ENCODE assay signal across 20 cellular contexts in genomic region chr6:15736023-15736696, GRCh38.
DNase-seq lines count a peak whose midpoint lies in the region; ATAC-seq, FAIRE-seq and TF ChIP-seq lines count a peak whose summit lies in the region.
"Had no signal": no experiment of that assay in that cellular context is flagged by ENCODE, and none has a peak within 500 bp of the region (broad histone marks: within the 10 kb centered on the region; RNA-seq: fewer than 3 reads in every experiment).

No MANE protein-coding gene starts in this region.

- H3K4me3 ChIP-seq in K562 (no peak overlapping the region), psoas muscle (no peak overlapping the region)
- H3K4me3 ChIP-seq: lower lobe of right lung, ovary, SK-N-MC, suprapubic skin had no signal

- H3K79me2 ChIP-seq in K562 (ENCODE audit: control insufficient read depth, insufficient read depth, low read length), result no peaks in the 10 kb centered on the region

- WGBS in K562 (ENCODE audit: insufficient coverage, low coverage, missing lambda C conversion rate), result 5% methylated on average over 3 of the region's 3 CpGs
- WGBS in psoas muscle, 3 donors, result 87 to 90% (median 88%) methylated on average over 3 of the region's 3 CpGs

- POLR2A ChIA-PET in K562 (lab: Yijun Ruan, JAX), result interaction anchor here (0.6 to 1.4 kb wide), 6 partner anchors 10 to 530 kb away, joined by 3 to 5 read pairs (median 3); no protein-coding TSS in a partner anchor

- TF ChIP-seq RAD21 in K562 (CRISPR knock-in tag; conservative IDR thresholded peaks at IDR 0.05 in 1 of 2, IDR thresholded peaks at IDR 0.05 in 1 of 2), result no peak

- no peaks in the 10 kb centered on the region for H3K9me1 ChIP-seq in K562 (ENCODE audit: control insufficient read depth, insufficient read depth, low read length)

- peak overlapping the region; percentile 64 for H2AFZ ChIP-seq in K562 (ENCODE audit: low read depth, low read length)

- H3K27me3 ChIP-seq in K562 (ENCODE audit: control insufficient read depth in 2 of 2, insufficient read depth in 2 of 2, low read length in 2 of 2) (no peaks in the 10 kb centered on the region), psoas muscle (ENCODE audit: insufficient read depth in 3 of 3, low read length in 2 of 3) (no peaks in the 10 kb centered on the region)
- H3K27me3 ChIP-seq: ovary, suprapubic skin had no signal

- peaks cover 2% of the 10 kb centered on the region for H3K27me3 Mint-ChIP-seq in activated naive CD4-positive, alpha-beta T cell treated with anti-CD3 and anti-CD28 coated beads for 36 hours (ENCODE audit: low read depth)
- no peaks in the 10 kb centered on the region for H3K27me3 Mint-ChIP-seq in glutamatergic neuron (ENCODE audit: unreplicated experiment)
- H3K27me3 Mint-ChIP-seq: activated CD4-positive, alpha-beta T cell treated with anti-CD3 and anti-CD28 coated beads, Interleukin-2, amount 10 ng/mL, durations not matched to agents 7 days and 5 days had no signal

- ATAC-seq in K562 (peak; percentile 87), psoas muscle (peak in 1 of 4 donors; percentile 32)
- ATAC-seq: lower lobe of right lung, Panc1 had no signal

- H3K36me3 Mint-ChIP-seq in activated naive CD4-positive, alpha-beta T cell treated with anti-CD3 and anti-CD28 coated beads for 36 hours (ENCODE audit: low read depth), result no peaks in the 10 kb centered on the region
- H3K36me3 Mint-ChIP-seq in glutamatergic neuron (ENCODE audit: unreplicated experiment), result no peaks in the 10 kb centered on the region
- H3K36me3 Mint-ChIP-seq: immature natural killer cell had no signal

- TF ChIP-seq POLR2A in K562 (conservative IDR thresholded peaks at IDR 0.05), result no peak

- TF ChIP-seq CTCF in K562 (IDR thresholded peaks at IDR 0.05 in 2 of 3, conservative IDR thresholded peaks at IDR 0.05 in 1 of 3; ENCODE audit: insufficient read depth in 2 of 3, low read depth in 1 of 3, low read length in 3 of 3), result no peak
- TF ChIP-seq CTCF in psoas muscle (IDR thresholded peaks at IDR 0.05), result no peak
- TF ChIP-seq CTCF in glutamatergic neuron (IDR thresholded peaks at IDR 0.05; ENCODE audit: partially characterized antibody, unreplicated experiment), result no peak

- intact Hi-C loops in activated naive CD4-positive, alpha-beta T cell treated with anti-CD3 and anti-CD28 coated beads for 36 hours (cut with micrococcal nuclease), result no loop called here
- intact Hi-C loops in K562 (cut with micrococcal nuclease), result no loop called here
- intact Hi-C loops in psoas muscle (cut with DNase I), result no loop called here

- H3K9me3 ChIP-seq in K562 (replicated peaks; ENCODE audit: control insufficient read depth, insufficient read depth, low read depth, low read length) (no peaks in the 10 kb centered on the region), psoas muscle (no peaks in the 10 kb centered on the region)
- H3K9me3 ChIP-seq: lower lobe of right lung, ovary, suprapubic skin had no signal

- H3K4me1 ChIP-seq in K562 (replicated peaks in 1 of 2; ENCODE audit: control insufficient read depth in 2 of 2, insufficient read depth in 2 of 2, low read length in 2 of 2) (peaks cover 9 to 51% of the 10 kb centered on the region in 2 experiments; a peak in 4 of 5 replicates), psoas muscle (peaks cover 16% of the 10 kb centered on the region)
- H3K4me1 ChIP-seq: lower lobe of right lung, suprapubic skin had no signal

- TF ChIP-seq EP300 in K562 (IDR thresholded peaks at IDR 0.05; ENCODE audit: low read length), result no peak

- H3K9me3 Mint-ChIP-seq in activated naive CD4-positive, alpha-beta T cell treated with anti-CD3 and anti-CD28 coated beads for 36 hours, result no peaks in the 10 kb centered on the region
- peaks cover 1% of the 10 kb centered on the region for H3K9me3 Mint-ChIP-seq in glutamatergic neuron (ENCODE audit: unreplicated experiment)
- H3K9me3 Mint-ChIP-seq: immature natural killer cell had no signal

- H4K20me1 ChIP-seq in K562 (replicated peaks; ENCODE audit: control insufficient read depth, insufficient read depth, low read length), result no peaks in the 10 kb centered on the region

- peak overlapping the region; percentile 15 to 29; a peak in 2 of 4 replicates for H3K9ac ChIP-seq in K562 (ENCODE audit: insufficient read depth in 1 of 2, low read depth in 2 of 2, low read length in 2 of 2)

- peak; percentile 81 for FAIRE-seq in K562 (lab: Jason Lieb, UNC)

- H3K36me3 ChIP-seq in K562 (ENCODE audit: control insufficient read depth, insufficient read depth, low read length) (no peaks in the 10 kb centered on the region), psoas muscle (ENCODE audit: insufficient read depth in 1 of 2, low read depth in 1 of 2) (no peaks in the 10 kb centered on the region)
- H3K36me3 ChIP-seq: lower lobe of right lung, ovary, suprapubic skin had no signal

- H3K4me3 Mint-ChIP-seq in activated naive CD4-positive, alpha-beta T cell treated with anti-CD3 and anti-CD28 coated beads for 36 hours, result no peak overlapping the region
- H3K4me3 Mint-ChIP-seq in glutamatergic neuron (ENCODE audit: unreplicated experiment), result no peak overlapping the region
- H3K4me3 Mint-ChIP-seq: activated CD4-positive, alpha-beta T cell treated with anti-CD3 and anti-CD28 coated beads, Interleukin-2, amount 10 ng/mL, durations not matched to agents 7 days and 5 days; CD8-positive, alpha-beta memory T cell; H9; immature natural killer cell had no signal

- H3K27ac Mint-ChIP-seq in activated naive CD4-positive, alpha-beta T cell treated with anti-CD3 and anti-CD28 coated beads for 36 hours, result peak overlapping the region; percentile 43
- no peak overlapping the region for H3K27ac Mint-ChIP-seq in glutamatergic neuron (ENCODE audit: unreplicated experiment)
- H3K27ac Mint-ChIP-seq: activated CD4-positive, alpha-beta T cell treated with anti-CD3 and anti-CD28 coated beads, Interleukin-2, amount 10 ng/mL, durations not matched to agents 7 days and 5 days; CD8-positive, alpha-beta memory T cell; immature natural killer cell had no signal

- no peak for DNase-seq in activated naive CD4-positive, alpha-beta T cell treated with anti-CD3 and anti-CD28 coated beads for 36 hours
- no peak for DNase-seq in activated naive CD4-positive, alpha-beta T cell treated with Interleukin-2 at 50 U/mL for 16 hours
- peak; percentile 45 for DNase-seq in NCI-H146 (lab: John Stamatoyannopoulos, UW)
- peak; percentile 27 to 69 (median 47) for DNase-seq in K562 (ENCODE audit: extremely low read depth in 1 of 4, low spot score in 3 of 4)
- DNase-seq in psoas muscle, result no peak
- no peak for DNase-seq in glutamatergic neuron
- no peak for DNase-seq in AML-193 (lab: John Stamatoyannopoulos, UW)
- DNase-seq in NCI-H1930 (lab: John Stamatoyannopoulos, UW), result no peak
- DNase-seq: activated CD4-positive, alpha-beta T cell treated with anti-CD3 and anti-CD28 coated beads, Interleukin-2, amount 10 ng/mL, durations not matched to agents 7 days and 5 days; amygdala; CD8-positive, alpha-beta memory T cell; effector CD8-positive, alpha-beta T cell; H9; immature natural killer cell; lower lobe of right lung; NCI-H1092 treated with DMSO at 0.1 percent for 48 hours; ovary had no signal

- in situ Hi-C loops in K562 (cut with MboI), result no loop called here

- peak overlapping the region; percentile 15 for H3K4me2 ChIP-seq in K562 (ENCODE audit: insufficient read depth, low read length)

- peaks cover 47% of the 10 kb centered on the region for H3K4me1 Mint-ChIP-seq in activated naive CD4-positive, alpha-beta T cell treated with anti-CD3 and anti-CD28 coated beads for 36 hours (ENCODE audit: low read depth)
- peaks cover 1% of the 10 kb centered on the region for H3K4me1 Mint-ChIP-seq in glutamatergic neuron (ENCODE audit: low read depth, unreplicated experiment)
- H3K4me1 Mint-ChIP-seq: immature natural killer cell had no signal

- CTCF ChIA-PET in activated naive CD4-positive, alpha-beta T cell treated with anti-CD3 and anti-CD28 coated beads for 36 hours (lab: Charles Lee), result interaction anchor here (1.1 to 1.6 kb wide), 2 partner anchors 17 to 45 kb away, joined by 3 to 5 read pairs; no protein-coding TSS in a partner anchor
- CTCF ChIA-PET in K562 (lab: Yijun Ruan, JAX; ENCODE audit: low intra/inter-chr PET ratio), result no interaction called here

- H3K27ac ChIP-seq in K562 (ENCODE audit: extremely low read depth, low read depth, low read length) (peak overlapping the region; percentile 61; the same call in 2 of the 3 replicates), psoas muscle (peak overlapping the region; percentile 76)
- H3K27ac ChIP-seq: lower lobe of right lung, ovary, SK-N-MC, suprapubic skin had no signal

- no TSS peak for BruUV-seq in K562 (replicated peaks; lab: Mats Ljungman, UMichigan)

TF ChIP-seq in K562, 482 proteins besides CTCF, POLR2A, EP300 and RAD21 (continues in another document):
- TF ChIP-seq HDAC2 (IDR thresholded peaks at IDR 0.05) (peak; percentile 17; the same call in 1 of the 2 replicates), L3MBTL2 (IDR thresholded peaks at IDR 0.05) (peak; percentile 35; the same call in 1 of the 2 replicates), TEAD1 (CRISPR knock-in tag; IDR thresholded peaks at IDR 0.05) (0 out of 4 replicates have a peak, but pooled peaks of 1 of the 2 experiments have one; percentile 50), ZKSCAN8 (CRISPR knock-in tag; IDR thresholded peaks at IDR 0.05) (no peak), ID3 (CRISPR knock-in tag; IDR thresholded peaks at IDR 0.05) (no peak), ID3 (tag; IDR thresholded peaks at IDR 0.05) (0 out of 2 replicates have a peak, but pooled peaks have one; percentile 5), RBFOX2 (IDR thresholded peaks at IDR 0.05; ENCODE audit: low read depth, low read length) (0 out of 2 replicates have a peak, but pooled peaks have one; percentile 20), GTF2B (IDR thresholded peaks at IDR 0.05; ENCODE audit: extremely low read depth, insufficient read length) (no peak), SMAD2 (IDR thresholded peaks at IDR 0.05; ENCODE audit: low read depth, low read length) (no peak)

Comparison
In these comparisons a context has a peak if more than half of its experiments do, and no peak if none do; other contexts are left out.
1. DNase-seq: peak in NCI-H146 (single experiment) and K562 (4 of 4); none in activated naive CD4-positive, alpha-beta T cell treated with anti-CD3 and anti-CD28 coated beads for 36 hours (single experiment), activated naive CD4-positive, alpha-beta T cell treated with Interleukin-2 at 50 U/mL for 16 hours (single experiment), psoas muscle (0 of 2), glutamatergic neuron (single experiment), AML-193 (0 of 2) and NCI-H1930 (0 of 2).